In the genomic region with DNA sequence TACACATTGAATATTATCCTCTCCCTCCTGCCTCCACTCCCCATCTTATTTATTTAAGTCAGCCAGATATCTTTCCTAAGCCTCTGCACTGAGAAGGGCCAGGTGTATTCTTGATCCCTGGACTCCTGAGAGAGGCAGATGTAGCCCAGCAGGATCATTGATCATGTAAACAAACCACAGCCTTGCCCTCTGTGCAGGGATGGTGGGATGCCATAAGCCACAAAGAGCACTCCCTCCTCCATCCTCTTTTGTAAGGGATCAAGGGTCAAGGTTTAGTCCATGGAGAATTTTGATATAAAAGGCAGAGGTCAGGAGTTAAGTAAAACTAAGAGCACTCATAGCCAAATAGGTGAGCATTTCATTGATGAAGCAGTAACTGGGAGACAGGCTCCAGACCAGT, we compare ENCODE assay signal across 1 cellular context.
TF ChIP-seq lines count a peak whose summit lies in the region.

No MANE protein-coding gene starts in this region.

TF ChIP-seq in HepG2, 621 proteins besides CTCF, POLR2A, EP300 and RAD21 (continues in another document):
- TF ChIP-seq CREM (IDR thresholded peaks at IDR 0.05): peak; percentile 50; the same call in 1 of the 2 replicates
- TF ChIP-seq CREM (CRISPR knock-in tag; IDR thresholded peaks at IDR 0.05): no peak
- peak; percentile 37 for TF ChIP-seq MED8 (CRISPR knock-in tag; IDR thresholded peaks at IDR 0.05; ENCODE audit: insufficient replicate concordance)
- TF ChIP-seq NBN (conservative IDR thresholded peaks at IDR 0.05): no peak
- no peak for TF ChIP-seq ZNF672 (CRISPR knock-in tag; IDR thresholded peaks at IDR 0.05)
- peak; percentile 44 for TF ChIP-seq HHEX (CRISPR knock-in tag; IDR thresholded peaks at IDR 0.05)
- peak; percentile 87 for TF ChIP-seq RXRB (CRISPR knock-in tag; IDR thresholded peaks at IDR 0.05; ENCODE audit: borderline replicate concordance)
- peak; percentile 70 for TF ChIP-seq HDAC1 (CRISPR knock-in tag; IDR thresholded peaks at IDR 0.05)
- TF ChIP-seq, protein P1, sequence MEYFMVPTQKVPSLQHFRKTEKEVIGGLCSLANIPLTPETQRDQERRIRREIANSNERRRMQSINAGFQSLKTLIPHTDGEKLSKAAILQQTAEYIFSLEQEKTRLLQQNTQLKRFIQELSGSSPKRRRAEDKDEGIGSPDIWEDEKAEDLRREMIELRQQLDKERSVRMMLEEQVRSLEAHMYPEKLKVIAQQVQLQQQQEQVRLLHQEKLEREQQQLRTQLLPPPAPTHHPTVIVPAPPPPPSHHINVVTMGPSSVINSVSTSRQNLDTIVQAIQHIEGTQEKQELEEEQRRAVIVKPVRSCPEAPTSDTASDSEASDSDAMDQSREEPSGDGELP (IDR thresholded peaks at IDR 0.05; ENCODE audit: borderline replicate concordance, low read depth): peak; percentile 39; the same call in 1 of the 2 replicates
- TF ChIP-seq, protein P2, sequence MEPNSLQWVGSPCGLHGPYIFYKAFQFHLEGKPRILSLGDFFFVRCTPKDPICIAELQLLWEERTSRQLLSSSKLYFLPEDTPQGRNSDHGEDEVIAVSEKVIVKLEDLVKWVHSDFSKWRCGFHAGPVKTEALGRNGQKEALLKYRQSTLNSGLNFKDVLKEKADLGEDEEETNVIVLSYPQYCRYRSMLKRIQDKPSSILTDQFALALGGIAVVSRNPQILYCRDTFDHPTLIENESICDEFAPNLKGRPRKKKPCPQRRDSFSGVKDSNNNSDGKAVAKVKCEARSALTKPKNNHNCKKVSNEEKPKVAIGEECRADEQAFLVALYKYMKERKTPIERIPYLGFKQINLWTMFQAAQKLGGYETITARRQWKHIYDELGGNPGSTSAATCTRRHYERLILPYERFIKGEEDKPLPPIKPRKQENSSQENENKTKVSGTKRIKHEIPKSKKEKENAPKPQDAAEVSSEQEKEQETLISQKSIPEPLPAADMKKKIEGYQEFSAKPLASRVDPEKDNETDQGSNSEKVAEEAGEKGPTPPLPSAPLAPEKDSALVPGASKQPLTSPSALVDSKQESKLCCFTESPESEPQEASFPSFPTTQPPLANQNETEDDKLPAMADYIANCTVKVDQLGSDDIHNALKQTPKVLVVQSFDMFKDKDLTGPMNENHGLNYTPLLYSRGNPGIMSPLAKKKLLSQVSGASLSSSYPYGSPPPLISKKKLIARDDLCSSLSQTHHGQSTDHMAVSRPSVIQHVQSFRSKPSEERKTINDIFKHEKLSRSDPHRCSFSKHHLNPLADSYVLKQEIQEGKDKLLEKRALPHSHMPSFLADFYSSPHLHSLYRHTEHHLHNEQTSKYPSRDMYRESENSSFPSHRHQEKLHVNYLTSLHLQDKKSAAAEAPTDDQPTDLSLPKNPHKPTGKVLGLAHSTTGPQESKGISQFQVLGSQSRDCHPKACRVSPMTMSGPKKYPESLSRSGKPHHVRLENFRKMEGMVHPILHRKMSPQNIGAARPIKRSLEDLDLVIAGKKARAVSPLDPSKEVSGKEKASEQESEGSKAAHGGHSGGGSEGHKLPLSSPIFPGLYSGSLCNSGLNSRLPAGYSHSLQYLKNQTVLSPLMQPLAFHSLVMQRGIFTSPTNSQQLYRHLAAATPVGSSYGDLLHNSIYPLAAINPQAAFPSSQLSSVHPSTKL (CRISPR knock-in tag; IDR thresholded peaks at IDR 0.05): peak; percentile 89
- TF ChIP-seq, protein P3, sequence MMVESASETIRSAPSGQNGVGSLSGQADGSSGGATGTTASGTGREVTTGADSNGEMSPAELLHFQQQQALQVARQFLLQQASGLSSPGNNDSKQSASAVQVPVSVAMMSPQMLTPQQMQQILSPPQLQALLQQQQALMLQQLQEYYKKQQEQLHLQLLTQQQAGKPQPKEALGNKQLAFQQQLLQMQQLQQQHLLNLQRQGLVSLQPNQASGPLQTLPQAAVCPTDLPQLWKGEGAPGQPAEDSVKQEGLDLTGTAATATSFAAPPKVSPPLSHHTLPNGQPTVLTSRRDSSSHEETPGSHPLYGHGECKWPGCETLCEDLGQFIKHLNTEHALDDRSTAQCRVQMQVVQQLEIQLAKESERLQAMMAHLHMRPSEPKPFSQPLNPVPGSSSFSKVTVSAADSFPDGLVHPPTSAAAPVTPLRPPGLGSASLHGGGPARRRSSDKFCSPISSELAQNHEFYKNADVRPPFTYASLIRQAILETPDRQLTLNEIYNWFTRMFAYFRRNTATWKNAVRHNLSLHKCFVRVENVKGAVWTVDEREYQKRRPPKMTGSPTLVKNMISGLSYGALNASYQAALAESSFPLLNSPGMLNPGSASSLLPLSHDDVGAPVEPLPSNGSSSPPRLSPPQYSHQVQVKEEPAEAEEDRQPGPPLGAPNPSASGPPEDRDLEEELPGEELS (CRISPR knock-in tag; IDR thresholded peaks at IDR 0.05): peak; percentile 57
- TF ChIP-seq MED1 (CRISPR knock-in tag; IDR thresholded peaks at IDR 0.05): peak; percentile 70
- TF ChIP-seq, protein P4, sequence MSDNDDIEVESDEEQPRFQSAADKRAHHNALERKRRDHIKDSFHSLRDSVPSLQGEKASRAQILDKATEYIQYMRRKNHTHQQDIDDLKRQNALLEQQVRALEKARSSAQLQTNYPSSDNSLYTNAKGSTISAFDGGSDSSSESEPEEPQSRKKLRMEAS (IDR thresholded peaks at IDR 0.05): peak; percentile 32; the same call in 1 of the 2 replicates
- TF ChIP-seq ZNF709 (CRISPR knock-in tag; IDR thresholded peaks at IDR 0.05): 0 out of 2 replicates have a peak, but pooled peaks have one; percentile 49
- no peak for TF ChIP-seq STAT5B (CRISPR knock-in tag; IDR thresholded peaks at IDR 0.05)
- peak; percentile 45; the same call in 1 of the 2 replicates for TF ChIP-seq SAP130 (CRISPR knock-in tag; IDR thresholded peaks at IDR 0.05; ENCODE audit: low read depth)
- TF ChIP-seq ISL2 (CRISPR knock-in tag; IDR thresholded peaks at IDR 0.05): 0 out of 2 replicates have a peak, but pooled peaks have one; percentile 24
- peak; percentile 83 for TF ChIP-seq HNF4G (IDR thresholded peaks at IDR 0.05; ENCODE audit: borderline replicate concordance, low read depth, low read length)
- TF ChIP-seq HNF4G (CRISPR knock-in tag; IDR thresholded peaks at IDR 0.05; ENCODE audit: borderline replicate concordance, low read depth): peak; percentile 89
- TF ChIP-seq, protein P5, sequence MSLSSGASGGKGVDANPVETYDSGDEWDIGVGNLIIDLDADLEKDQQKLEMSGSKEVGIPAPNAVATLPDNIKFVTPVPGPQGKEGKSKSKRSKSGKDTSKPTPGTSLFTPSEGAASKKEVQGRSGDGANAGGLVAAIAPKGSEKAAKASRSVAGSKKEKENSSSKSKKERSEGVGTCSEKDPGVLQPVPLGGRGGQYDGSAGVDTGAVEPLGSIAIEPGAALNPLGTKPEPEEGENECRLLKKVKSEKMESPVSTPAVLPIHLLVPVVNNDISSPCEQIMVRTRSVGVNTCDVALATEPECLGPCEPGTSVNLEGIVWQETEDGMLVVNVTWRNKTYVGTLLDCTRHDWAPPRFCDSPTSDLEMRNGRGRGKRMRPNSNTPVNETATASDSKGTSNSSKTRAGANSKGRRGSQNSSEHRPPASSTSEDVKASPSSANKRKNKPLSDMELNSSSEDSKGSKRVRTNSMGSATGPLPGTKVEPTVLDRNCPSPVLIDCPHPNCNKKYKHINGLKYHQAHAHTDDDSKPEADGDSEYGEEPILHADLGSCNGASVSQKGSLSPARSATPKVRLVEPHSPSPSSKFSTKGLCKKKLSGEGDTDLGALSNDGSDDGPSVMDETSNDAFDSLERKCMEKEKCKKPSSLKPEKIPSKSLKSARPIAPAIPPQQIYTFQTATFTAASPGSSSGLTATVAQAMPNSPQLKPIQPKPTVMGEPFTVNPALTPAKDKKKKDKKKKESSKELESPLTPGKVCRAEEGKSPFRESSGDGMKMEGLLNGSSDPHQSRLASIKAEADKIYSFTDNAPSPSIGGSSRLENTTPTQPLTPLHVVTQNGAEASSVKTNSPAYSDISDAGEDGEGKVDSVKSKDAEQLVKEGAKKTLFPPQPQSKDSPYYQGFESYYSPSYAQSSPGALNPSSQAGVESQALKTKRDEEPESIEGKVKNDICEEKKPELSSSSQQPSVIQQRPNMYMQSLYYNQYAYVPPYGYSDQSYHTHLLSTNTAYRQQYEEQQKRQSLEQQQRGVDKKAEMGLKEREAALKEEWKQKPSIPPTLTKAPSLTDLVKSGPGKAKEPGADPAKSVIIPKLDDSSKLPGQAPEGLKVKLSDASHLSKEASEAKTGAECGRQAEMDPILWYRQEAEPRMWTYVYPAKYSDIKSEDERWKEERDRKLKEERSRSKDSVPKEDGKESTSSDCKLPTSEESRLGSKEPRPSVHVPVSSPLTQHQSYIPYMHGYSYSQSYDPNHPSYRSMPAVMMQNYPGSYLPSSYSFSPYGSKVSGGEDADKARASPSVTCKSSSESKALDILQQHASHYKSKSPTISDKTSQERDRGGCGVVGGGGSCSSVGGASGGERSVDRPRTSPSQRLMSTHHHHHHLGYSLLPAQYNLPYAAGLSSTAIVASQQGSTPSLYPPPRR (CRISPR knock-in tag; IDR thresholded peaks at IDR 0.05; ENCODE audit: borderline replicate concordance): peak; percentile 42; the same call in 1 of the 2 replicates
- TF ChIP-seq, protein P6, sequence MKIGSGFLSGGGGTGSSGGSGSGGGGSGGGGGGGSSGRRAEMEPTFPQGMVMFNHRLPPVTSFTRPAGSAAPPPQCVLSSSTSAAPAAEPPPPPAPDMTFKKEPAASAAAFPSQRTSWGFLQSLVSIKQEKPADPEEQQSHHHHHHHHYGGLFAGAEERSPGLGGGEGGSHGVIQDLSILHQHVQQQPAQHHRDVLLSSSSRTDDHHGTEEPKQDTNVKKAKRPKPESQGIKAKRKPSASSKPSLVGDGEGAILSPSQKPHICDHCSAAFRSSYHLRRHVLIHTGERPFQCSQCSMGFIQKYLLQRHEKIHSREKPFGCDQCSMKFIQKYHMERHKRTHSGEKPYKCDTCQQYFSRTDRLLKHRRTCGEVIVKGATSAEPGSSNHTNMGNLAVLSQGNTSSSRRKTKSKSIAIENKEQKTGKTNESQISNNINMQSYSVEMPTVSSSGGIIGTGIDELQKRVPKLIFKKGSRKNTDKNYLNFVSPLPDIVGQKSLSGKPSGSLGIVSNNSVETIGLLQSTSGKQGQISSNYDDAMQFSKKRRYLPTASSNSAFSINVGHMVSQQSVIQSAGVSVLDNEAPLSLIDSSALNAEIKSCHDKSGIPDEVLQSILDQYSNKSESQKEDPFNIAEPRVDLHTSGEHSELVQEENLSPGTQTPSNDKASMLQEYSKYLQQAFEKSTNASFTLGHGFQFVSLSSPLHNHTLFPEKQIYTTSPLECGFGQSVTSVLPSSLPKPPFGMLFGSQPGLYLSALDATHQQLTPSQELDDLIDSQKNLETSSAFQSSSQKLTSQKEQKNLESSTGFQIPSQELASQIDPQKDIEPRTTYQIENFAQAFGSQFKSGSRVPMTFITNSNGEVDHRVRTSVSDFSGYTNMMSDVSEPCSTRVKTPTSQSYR (CRISPR knock-in tag; IDR thresholded peaks at IDR 0.05; ENCODE audit: borderline replicate concordance): peak; percentile 45; the same call in 1 of the 2 replicates
- TF ChIP-seq NR2F2 (IDR thresholded peaks at IDR 0.05; ENCODE audit: borderline replicate concordance, low read depth): peak; percentile 85
- 0 out of 2 replicates have a peak, but pooled peaks have one; percentile 19 for TF ChIP-seq TRIM24 (CRISPR knock-in tag; IDR thresholded peaks at IDR 0.05)
- no peak for TF ChIP-seq RFXAP (CRISPR knock-in tag; IDR thresholded peaks at IDR 0.05; ENCODE audit: borderline replicate concordance)
- TF ChIP-seq FOXA3 (CRISPR knock-in tag; IDR thresholded peaks at IDR 0.05): peak; percentile 88
- TF ChIP-seq NR2F6 (IDR thresholded peaks at IDR 0.05): peak; percentile 93
- peak; percentile 92 for TF ChIP-seq NR2F6 (CRISPR knock-in tag; IDR thresholded peaks at IDR 0.05)
- TF ChIP-seq POGZ (CRISPR knock-in tag; IDR thresholded peaks at IDR 0.05): peak; percentile 82
- TF ChIP-seq NCOA2 (CRISPR knock-in tag; IDR thresholded peaks at IDR 0.05): peak; percentile 71
- TF ChIP-seq MTA1 (CRISPR knock-in tag; IDR thresholded peaks at IDR 0.05; ENCODE audit: borderline replicate concordance): peak; percentile 81; the same call in 1 of the 2 replicates
- TF ChIP-seq SALL1 (CRISPR knock-in tag; IDR thresholded peaks at IDR 0.05): peak; percentile 96
- peak; percentile 33; the same call in 1 of the 2 replicates for TF ChIP-seq ZFX (CRISPR knock-in tag; IDR thresholded peaks at IDR 0.05; ENCODE audit: low read depth)
- TF ChIP-seq FOXO1 (CRISPR knock-in tag; IDR thresholded peaks at IDR 0.05): peak; percentile 74; the same call in 1 of the 2 replicates
- TF ChIP-seq PRMT3 (CRISPR knock-in tag; IDR thresholded peaks at IDR 0.05; ENCODE audit: borderline replicate concordance, low read depth): no peak
- TF ChIP-seq HNRNPUL1 (IDR thresholded peaks at IDR 0.05; ENCODE audit: low read depth, low read length): no peak
- peak; percentile 37; the same call in 1 of the 2 replicates for TF ChIP-seq SPEN (CRISPR knock-in tag; IDR thresholded peaks at IDR 0.05; ENCODE audit: low read depth)
- TF ChIP-seq ZNF383 (CRISPR knock-in tag; IDR thresholded peaks at IDR 0.05; ENCODE audit: borderline replicate concordance): no peak
- TF ChIP-seq ATF7-NPFF (CRISPR knock-in tag; IDR thresholded peaks at IDR 0.05; ENCODE audit: low read depth): no peak
- TF ChIP-seq SOX6 (IDR thresholded peaks at IDR 0.05): no peak
- TF ChIP-seq SOX6 (CRISPR knock-in tag; IDR thresholded peaks at IDR 0.05): peak; percentile 83
- peak; percentile 65; the same call in 1 of the 2 replicates for TF ChIP-seq SOX5 (CRISPR knock-in tag; IDR thresholded peaks at IDR 0.05; ENCODE audit: borderline replicate concordance)
- TF ChIP-seq MEIS1 (CRISPR knock-in tag; IDR thresholded peaks at IDR 0.05; ENCODE audit: borderline replicate concordance): peak; percentile 49; the same call in 1 of the 2 replicates
- TF ChIP-seq ONECUT2 (CRISPR knock-in tag; IDR thresholded peaks at IDR 0.05): no peak
- TF ChIP-seq JUND (CRISPR knock-in tag; IDR thresholded peaks at IDR 0.05): peak; percentile 46; the same call in 1 of the 2 replicates
- TF ChIP-seq PCBP1 (IDR thresholded peaks at IDR 0.05; ENCODE audit: borderline replicate concordance, low read depth, low read length): no peak
- TF ChIP-seq, protein P7, sequence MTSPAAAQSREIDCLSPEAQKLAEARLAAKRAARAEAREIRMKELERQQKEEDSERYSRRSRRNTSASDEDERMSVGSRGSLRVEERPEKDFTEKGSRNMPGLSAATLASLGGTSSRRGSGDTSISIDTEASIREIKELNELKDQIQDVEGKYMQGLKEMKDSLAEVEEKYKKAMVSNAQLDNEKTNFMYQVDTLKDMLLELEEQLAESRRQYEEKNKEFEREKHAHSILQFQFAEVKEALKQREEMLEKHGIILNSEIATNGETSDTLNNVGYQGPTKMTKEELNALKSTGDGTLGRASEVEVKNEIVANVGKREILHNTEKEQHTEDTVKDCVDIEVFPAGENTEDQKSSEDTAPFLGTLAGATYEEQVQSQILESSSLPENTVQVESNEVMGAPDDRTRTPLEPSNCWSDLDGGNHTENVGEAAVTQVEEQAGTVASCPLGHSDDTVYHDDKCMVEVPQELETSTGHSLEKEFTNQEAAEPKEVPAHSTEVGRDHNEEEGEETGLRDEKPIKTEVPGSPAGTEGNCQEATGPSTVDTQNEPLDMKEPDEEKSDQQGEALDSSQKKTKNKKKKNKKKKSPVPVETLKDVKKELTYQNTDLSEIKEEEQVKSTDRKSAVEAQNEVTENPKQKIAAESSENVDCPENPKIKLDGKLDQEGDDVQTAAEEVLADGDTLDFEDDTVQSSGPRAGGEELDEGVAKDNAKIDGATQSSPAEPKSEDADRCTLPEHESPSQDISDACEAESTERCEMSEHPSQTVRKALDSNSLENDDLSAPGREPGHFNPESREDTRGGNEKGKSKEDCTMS (CRISPR knock-in tag; conservative IDR thresholded peaks at IDR 0.05): no peak
- 0 out of 2 replicates have a peak, but pooled peaks have one; percentile 26 for TF ChIP-seq THAP11 (CRISPR knock-in tag; IDR thresholded peaks at IDR 0.05)
- TF ChIP-seq ESRRA (CRISPR knock-in tag; IDR thresholded peaks at IDR 0.05; ENCODE audit: low read depth): peak; percentile 88; the same call in 1 of the 2 replicates
- peak; percentile 90 for TF ChIP-seq PITX1 (CRISPR knock-in tag; IDR thresholded peaks at IDR 0.05)
- peak; percentile 45; the same call in 1 of the 2 replicates for TF ChIP-seq TARDBP (CRISPR knock-in tag; IDR thresholded peaks at IDR 0.05)
